1 cellular context compared by ENCODE assay signal in the genomic region with DNA sequence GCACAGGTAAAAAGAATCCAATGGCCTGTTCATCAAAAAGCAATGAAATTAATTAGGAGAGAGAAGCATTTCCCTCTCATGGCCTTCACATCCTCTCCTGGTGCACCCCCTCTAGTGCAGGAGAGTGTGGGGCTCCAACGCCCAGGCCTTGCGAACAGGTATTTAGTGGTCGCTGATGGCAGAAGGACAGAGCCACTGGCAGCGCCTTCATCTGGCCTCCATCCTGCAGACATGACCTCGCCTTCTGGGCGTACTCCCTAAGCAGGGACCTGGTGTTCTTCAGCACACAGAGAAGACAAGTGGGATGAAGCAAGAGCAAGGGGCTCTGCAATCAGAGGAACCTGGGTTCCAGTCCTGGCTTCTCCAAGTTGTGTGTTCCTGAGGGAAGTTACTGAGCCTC.
TF ChIP-seq lines count a peak whose summit lies in the region.

No MANE protein-coding gene starts in this region.

TF ChIP-seq in GM23338, 12 proteins besides CTCF, POLR2A, EP300 and RAD21 (continued from another document):
- TF ChIP-seq, protein P1, sequence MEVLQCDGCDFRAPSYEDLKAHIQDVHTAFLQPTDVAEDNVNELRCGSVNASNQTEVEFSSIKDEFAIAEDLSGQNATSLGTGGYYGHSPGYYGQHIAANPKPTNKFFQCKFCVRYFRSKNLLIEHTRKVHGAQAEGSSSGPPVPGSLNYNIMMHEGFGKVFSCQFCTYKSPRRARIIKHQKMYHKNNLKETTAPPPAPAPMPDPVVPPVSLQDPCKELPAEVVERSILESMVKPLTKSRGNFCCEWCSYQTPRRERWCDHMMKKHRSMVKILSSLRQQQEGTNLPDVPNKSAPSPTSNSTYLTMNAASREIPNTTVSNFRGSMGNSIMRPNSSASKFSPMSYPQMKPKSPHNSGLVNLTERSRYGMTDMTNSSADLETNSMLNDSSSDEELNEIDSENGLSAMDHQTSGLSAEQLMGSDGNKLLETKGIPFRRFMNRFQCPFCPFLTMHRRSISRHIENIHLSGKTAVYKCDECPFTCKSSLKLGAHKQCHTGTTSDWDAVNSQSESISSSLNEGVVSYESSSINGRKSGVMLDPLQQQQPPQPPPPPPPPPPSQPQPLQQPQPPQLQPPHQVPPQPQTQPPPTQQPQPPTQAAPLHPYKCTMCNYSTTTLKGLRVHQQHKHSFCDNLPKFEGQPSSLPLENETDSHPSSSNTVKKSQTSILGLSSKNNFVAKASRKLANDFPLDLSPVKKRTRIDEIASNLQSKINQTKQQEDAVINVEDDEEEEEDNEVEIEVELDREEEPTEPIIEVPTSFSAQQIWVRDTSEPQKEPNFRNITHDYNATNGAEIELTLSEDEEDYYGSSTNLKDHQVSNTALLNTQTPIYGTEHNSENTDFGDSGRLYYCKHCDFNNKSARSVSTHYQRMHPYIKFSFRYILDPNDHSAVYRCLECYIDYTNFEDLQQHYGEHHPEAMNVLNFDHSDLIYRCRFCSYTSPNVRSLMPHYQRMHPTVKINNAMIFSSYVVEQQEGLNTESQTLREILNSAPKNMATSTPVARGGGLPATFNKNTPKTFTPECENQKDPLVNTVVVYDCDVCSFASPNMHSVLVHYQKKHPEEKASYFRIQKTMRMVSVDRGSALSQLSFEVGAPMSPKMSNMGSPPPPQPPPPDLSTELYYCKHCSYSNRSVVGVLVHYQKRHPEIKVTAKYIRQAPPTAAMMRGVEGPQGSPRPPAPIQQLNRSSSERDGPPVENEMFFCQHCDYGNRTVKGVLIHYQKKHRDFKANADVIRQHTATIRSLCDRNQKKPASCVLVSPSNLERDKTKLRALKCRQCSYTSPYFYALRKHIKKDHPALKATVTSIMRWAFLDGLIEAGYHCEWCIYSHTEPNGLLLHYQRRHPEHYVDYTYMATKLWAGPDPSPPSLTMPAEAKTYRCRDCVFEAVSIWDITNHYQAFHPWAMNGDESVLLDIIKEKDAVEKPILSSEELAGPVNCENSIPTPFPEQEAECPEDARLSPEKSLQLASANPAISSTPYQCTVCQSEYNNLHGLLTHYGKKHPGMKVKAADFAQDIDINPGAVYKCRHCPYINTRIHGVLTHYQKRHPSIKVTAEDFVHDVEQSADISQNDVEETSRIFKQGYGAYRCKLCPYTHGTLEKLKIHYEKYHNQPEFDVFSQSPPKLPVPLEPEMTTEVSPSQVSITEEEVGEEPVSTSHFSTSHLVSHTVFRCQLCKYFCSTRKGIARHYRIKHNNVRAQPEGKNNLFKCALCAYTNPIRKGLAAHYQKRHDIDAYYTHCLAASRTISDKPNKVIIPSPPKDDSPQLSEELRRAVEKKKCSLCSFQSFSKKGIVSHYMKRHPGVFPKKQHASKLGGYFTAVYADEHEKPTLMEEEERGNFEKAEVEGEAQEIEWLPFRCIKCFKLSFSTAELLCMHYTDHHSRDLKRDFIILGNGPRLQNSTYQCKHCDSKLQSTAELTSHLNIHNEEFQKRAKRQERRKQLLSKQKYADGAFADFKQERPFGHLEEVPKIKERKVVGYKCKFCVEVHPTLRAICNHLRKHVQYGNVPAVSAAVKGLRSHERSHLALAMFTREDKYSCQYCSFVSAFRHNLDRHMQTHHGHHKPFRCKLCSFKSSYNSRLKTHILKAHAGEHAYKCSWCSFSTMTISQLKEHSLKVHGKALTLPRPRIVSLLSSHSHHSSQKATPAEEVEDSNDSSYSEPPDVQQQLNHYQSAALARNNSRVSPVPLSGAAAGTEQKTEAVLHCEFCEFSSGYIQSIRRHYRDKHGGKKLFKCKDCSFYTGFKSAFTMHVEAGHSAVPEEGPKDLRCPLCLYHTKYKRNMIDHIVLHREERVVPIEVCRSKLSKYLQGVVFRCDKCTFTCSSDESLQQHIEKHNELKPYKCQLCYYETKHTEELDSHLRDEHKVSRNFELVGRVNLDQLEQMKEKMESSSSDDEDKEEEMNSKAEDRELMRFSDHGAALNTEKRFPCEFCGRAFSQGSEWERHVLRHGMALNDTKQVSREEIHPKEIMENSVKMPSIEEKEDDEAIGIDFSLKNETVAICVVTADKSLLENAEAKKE (CRISPR knock-in tag; IDR thresholded peaks at IDR 0.05), result no peak
- TF ChIP-seq STAT1 (IDR thresholded peaks at IDR 0.05; ENCODE audit: unreplicated experiment), result no peak
- no peak for TF ChIP-seq ZNF331 (CRISPR knock-in tag; IDR thresholded peaks at IDR 0.05; ENCODE audit: low read depth)
- TF ChIP-seq, protein P2, sequence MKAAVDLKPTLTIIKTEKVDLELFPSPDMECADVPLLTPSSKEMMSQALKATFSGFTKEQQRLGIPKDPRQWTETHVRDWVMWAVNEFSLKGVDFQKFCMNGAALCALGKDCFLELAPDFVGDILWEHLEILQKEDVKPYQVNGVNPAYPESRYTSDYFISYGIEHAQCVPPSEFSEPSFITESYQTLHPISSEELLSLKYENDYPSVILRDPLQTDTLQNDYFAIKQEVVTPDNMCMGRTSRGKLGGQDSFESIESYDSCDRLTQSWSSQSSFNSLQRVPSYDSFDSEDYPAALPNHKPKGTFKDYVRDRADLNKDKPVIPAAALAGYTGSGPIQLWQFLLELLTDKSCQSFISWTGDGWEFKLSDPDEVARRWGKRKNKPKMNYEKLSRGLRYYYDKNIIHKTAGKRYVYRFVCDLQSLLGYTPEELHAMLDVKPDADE (IDR thresholded peaks at IDR 0.05), result no peak
- no peak for TF ChIP-seq ZNF114 (CRISPR knock-in tag; IDR thresholded peaks at IDR 0.05)
- TF ChIP-seq POLR2AphosphoS5 (IDR thresholded peaks at IDR 0.05; ENCODE audit: low read depth), result no peak
- no peak for TF ChIP-seq CREB1 (CRISPR knock-in tag; IDR thresholded peaks at IDR 0.05; ENCODE audit: low read depth)
